Comparison of ENCODE assay signal across 24 cellular contexts in the genomic region with DNA sequence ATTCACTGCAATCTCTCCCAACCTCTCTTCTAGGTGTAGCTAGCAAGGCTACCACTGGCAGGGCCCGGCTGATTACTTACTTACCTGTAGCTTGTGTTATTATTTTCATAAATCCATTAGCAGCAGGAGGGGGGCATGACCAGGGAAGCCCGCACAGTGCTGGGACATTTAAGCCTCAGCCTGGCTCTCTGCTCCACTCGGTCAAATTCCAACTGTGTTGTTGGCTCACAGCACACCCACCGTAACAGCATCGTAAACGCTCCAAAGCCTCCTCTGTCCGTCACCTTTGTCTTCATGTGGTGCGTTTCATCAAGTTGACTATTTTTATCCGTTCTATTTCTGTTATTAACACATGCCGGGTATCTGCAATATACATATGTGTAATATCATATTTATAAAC.
"Had no signal": no experiment of that assay in that cellular context is flagged by ENCODE, and none has a peak within 500 bp of the region (broad histone marks: within the 10 kb centered on the region; RNA-seq: fewer than 3 reads in every experiment).

No MANE protein-coding gene starts in this region.

- H3K9me3 ChIP-seq: body of pancreas, esophagus muscularis mucosa, sigmoid colon, stomach, thyroid gland, upper lobe of left lung had no signal

- ATAC-seq: activated T-cell treated with anti-CD3 and anti-CD28 coated beads, Interleukin-2, amount 50 U/mL, for 4 hours; body of pancreas; left cardiac atrium; natural killer cell; SK-N-SH treated with all-trans-retinoic acid at 6 μM for 48 hours; stimulated activated naive B cell treated with anti-CD40 and anti-IgM and Interleukin-4, amounts not matched to agents 10 μg/mL and 1 μg/mL and 100 μg/mL, for 72 hours had no signal

- H3K4me3 ChIP-seq: body of pancreas, esophagus muscularis mucosa, sigmoid colon, stomach, thyroid gland, upper lobe of left lung had no signal

- DNase-seq: activated CD4-positive, alpha-beta memory T cell treated with anti-CD3 and anti-CD28 coated beads for 36 hours; activated CD4-positive, alpha-beta T cell treated with anti-CD3 and anti-CD28 coated beads, Interleukin-2, amount 10 ng/mL, durations not matched to agents 24 days and 14 days; activated CD4-positive, CD25-positive, alpha-beta regulatory T cell treated with anti-CD3 and anti-CD28 coated beads, Interleukin-2, amount 50 U/mL, for 72 hours; activated naive CD4-positive, alpha-beta T cell treated with Interleukin-2 at 50 U/mL for 16 hours; activated T-cell treated with anti-CD3 and anti-CD28 coated beads, Interleukin-2, amount 50 U/mL, for 4 hours; aorta; body of pancreas; cortex of kidney; foreskin melanocyte; glutamatergic neuron; left cardiac atrium; natural killer cell; retina; sigmoid colon; stimulated activated CD4-positive, alpha-beta T cell treated with anti-CD3 and anti-CD28 coated beads, Interleukin-15, amount 100 ng/mL, for 24 hours; stimulated activated CD4-positive, alpha-beta T cell treated with anti-CD3 and anti-CD28 coated beads, Interleukin-2, amount 100 ng/mL, for 24 hours; stimulated activated naive B cell treated with anti-CD40 and anti-IgM and Interleukin-4, amounts not matched to agents 10 μg/mL and 1 μg/mL and 100 μg/mL, for 72 hours; stomach; T-helper 2 cell; thyroid gland had no signal

- H3K36me3 ChIP-seq: esophagus muscularis mucosa, sigmoid colon, stomach, thyroid gland, upper lobe of left lung had no signal

- FAIRE-seq: keratinocyte had no signal

- H3K27ac ChIP-seq: body of pancreas, esophagus muscularis mucosa, sigmoid colon, stomach, thyroid gland, upper lobe of left lung had no signal
